In the genomic region with DNA sequence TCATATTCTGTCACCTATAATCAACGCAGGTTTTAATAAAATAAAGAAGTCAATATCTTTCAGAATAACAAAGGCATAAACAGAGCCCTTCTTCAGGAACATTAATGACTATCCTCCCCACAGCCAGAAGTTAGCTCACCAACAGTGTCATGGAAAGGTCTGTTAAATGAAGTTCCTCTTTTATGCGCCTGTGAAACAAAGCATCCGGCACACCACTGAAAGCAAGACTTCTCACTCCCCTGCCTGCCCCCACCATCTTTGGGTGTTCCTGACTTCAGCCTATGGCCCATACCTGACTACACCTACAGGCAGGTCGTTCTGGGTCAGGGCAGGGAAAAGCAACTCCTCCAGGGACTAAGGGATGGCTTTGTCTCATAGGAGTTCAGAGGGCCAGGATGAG, we compare ENCODE assay signal across 12 cellular contexts.
DNase-seq lines count a peak whose midpoint lies in the region; ATAC-seq and TF ChIP-seq lines count a peak whose summit lies in the region.
"Had no signal": no experiment of that assay in that cellular context is flagged by ENCODE, and none has a peak within 500 bp of the region (broad histone marks: within the 10 kb centered on the region; RNA-seq: fewer than 3 reads in every experiment).

No MANE protein-coding gene starts in this region.

- DNase-seq in memory B cell (ENCODE audit: low spot score in 2 of 2) (peak; percentile 21 to 23), NCI-H2081 (lab: John Stamatoyannopoulos, UW) (no peak), spleen (no peak), H7 (no peak)
- DNase-seq in T-helper 2 cell treated with Interferon-gamma antibody and Interleukin-4, amounts not matched to agents 5 μg/mL and 100 μg/mL, for 36 hours (ENCODE audit: low spot score) = no peak
- DNase-seq: activated naive CD4-positive, alpha-beta T cell; DMS53; NK-92 treated with Interleukin-12 subunit alpha and Interleukin-12 subunit beta, amount 100 ng/mL, for 24 hours had no signal

- TF ChIP-seq CTCF in spleen (IDR thresholded peaks at IDR 0.05 in 8 of 11, conservative IDR thresholded peaks at IDR 0.05 in 3 of 11) = no peak

- H3K4me3 ChIP-seq in spleen (no peak overlapping the region), H7 (ENCODE audit: insufficient read depth, low read depth, low read length) (no peak overlapping the region)
- H3K4me3 ChIP-seq: GM23338 had no signal

- H3K27me3 ChIP-seq in spleen (replicated peaks in 1 of 7) = no peaks in the 10 kb centered on the region
- no peaks in the 10 kb centered on the region for H3K27me3 ChIP-seq in H7 (ENCODE audit: control insufficient read depth, insufficient read depth, low read length)

- H3K36me3 ChIP-seq in spleen = no peaks in the 10 kb centered on the region
- H3K36me3 ChIP-seq in H7 (replicated peaks; ENCODE audit: control insufficient read depth, insufficient read depth, low read length) = no peaks in the 10 kb centered on the region

- no peak overlapping the region for H3K27ac ChIP-seq in spleen

- peaks cover 0 to 6% (median 2%) of the 10 kb centered on the region in 6 donors for H3K4me1 ChIP-seq in spleen

- no peak overlapping the region for H3K4me3 Mint-ChIP-seq in memory B cell
- H3K4me3 Mint-ChIP-seq in T-helper 2 cell treated with Interferon-gamma antibody and Interleukin-4, amounts not matched to agents 5 μg/mL and 100 μg/mL, for 36 hours = no peak overlapping the region
- H3K4me3 Mint-ChIP-seq: GM23338 had no signal

- 24 to 39% (median 34%) methylated on average over 4 of the region's 4 CpGs for WGBS in spleen, 5 donors

- no peak overlapping the region for H3K27ac Mint-ChIP-seq in memory B cell
- no peak overlapping the region for H3K27ac Mint-ChIP-seq in T-helper 2 cell treated with Interferon-gamma antibody and Interleukin-4, amounts not matched to agents 5 μg/mL and 100 μg/mL, for 36 hours
- H3K27ac Mint-ChIP-seq: GM23338 had no signal

- no peaks in the 10 kb centered on the region for H3K9me3 Mint-ChIP-seq in memory B cell
- no peaks in the 10 kb centered on the region for H3K9me3 Mint-ChIP-seq in T-helper 2 cell treated with Interferon-gamma antibody and Interleukin-4, amounts not matched to agents 5 μg/mL and 100 μg/mL, for 36 hours
- H3K9me3 Mint-ChIP-seq: GM23338 had no signal

- intact Hi-C loops in spleen (cut with DNase I; ENCODE audit: low total_unique reads) = no loop called here

- no peak for TF ChIP-seq POLR2A in spleen (IDR thresholded peaks at IDR 0.05)

- H3K27me3 Mint-ChIP-seq in memory B cell = no peaks in the 10 kb centered on the region
- no peaks in the 10 kb centered on the region for H3K27me3 Mint-ChIP-seq in T-helper 2 cell treated with Interferon-gamma antibody and Interleukin-4, amounts not matched to agents 5 μg/mL and 100 μg/mL, for 36 hours (ENCODE audit: low read depth)

- no peaks in the 10 kb centered on the region for H3K36me3 Mint-ChIP-seq in memory B cell
- H3K36me3 Mint-ChIP-seq in T-helper 2 cell treated with Interferon-gamma antibody and Interleukin-4, amounts not matched to agents 5 μg/mL and 100 μg/mL, for 36 hours (ENCODE audit: low read depth) = no peaks in the 10 kb centered on the region

- ATAC-seq in GM18868 (IDR thresholded peaks at IDR 0.05; ENCODE audit: unreplicated experiment) = peak; percentile 98
- peak; percentile 76 for ATAC-seq in GM21786 (IDR thresholded peaks at IDR 0.05; ENCODE audit: unreplicated experiment)
- peak; percentile 79 for ATAC-seq in HG03571 (IDR thresholded peaks at IDR 0.05; ENCODE audit: unreplicated experiment)
- ATAC-seq in memory B cell (ENCODE audit: low read depth) = peak; percentile 96
- ATAC-seq: GM23338 had no signal

- no peaks in the 10 kb centered on the region for H3K9me3 ChIP-seq in spleen

- H3K4me1 Mint-ChIP-seq in memory B cell = peaks cover 5% of the 10 kb centered on the region
- H3K4me1 Mint-ChIP-seq in T-helper 2 cell treated with Interferon-gamma antibody and Interleukin-4, amounts not matched to agents 5 μg/mL and 100 μg/mL, for 36 hours (ENCODE audit: low read depth) = no peaks in the 10 kb centered on the region

Comparison
In these comparisons a context has a peak if more than half of its experiments do, and no peak if none do; other contexts are left out.
1. DNase-seq: peak in memory B cell (2 of 2); none in NCI-H2081 (0 of 2), spleen (single experiment), H7 (single experiment) and T-helper 2 cell treated with Interferon-gamma antibody and Interleukin-4, amounts not matched to agents 5 μg/mL and 100 μg/mL, for 36 hours (single experiment).
2. Peak in every context shown above with its lines, with median percentiles within 50 percentile points of each other: ATAC-seq.